ENCODE assay signal across 26 cellular contexts in the genomic region with DNA sequence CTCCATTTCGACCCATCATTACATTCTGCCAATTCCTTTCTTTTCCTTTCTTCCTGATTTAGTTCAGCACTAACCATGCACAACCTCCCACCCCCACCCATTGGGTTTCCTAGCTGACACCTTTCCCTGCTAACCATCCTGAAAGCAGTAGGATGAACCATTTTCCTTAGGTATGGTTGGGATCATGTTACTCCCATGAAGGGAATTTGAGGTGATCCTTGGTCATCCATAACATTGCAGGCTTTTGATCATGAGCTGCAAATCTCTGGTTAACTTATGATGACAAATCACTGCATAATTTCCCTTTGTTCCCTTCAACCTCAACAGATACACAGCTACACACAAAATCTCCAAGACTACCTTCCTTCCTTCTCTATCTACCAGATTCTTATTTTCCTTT.
DNase-seq lines count a peak whose midpoint lies in the region; ATAC-seq lines count a peak whose summit lies in the region.
"Had no signal": no experiment of that assay in that cellular context is flagged by ENCODE, and none has a peak within 500 bp of the region (broad histone marks: within the 10 kb centered on the region; RNA-seq: fewer than 3 reads in every experiment).

No MANE protein-coding gene starts in this region.

- intact Hi-C loops in Right ventricle myocardium superior (cut with DNase I): no loop called here

- no peak for ATAC-seq in Right ventricle myocardium superior (ENCODE audit: poor library complexity)

- peak; percentile 47 for DNase-seq in DMS53 (lab: John Stamatoyannopoulos, UW)
- DNase-seq in DMS53 treated with DMSO at 0.1 percent for 48 hours (lab: John Stamatoyannopoulos, UW; ENCODE audit: unreplicated experiment): no peak
- DNase-seq in RPMI7951 (ENCODE audit: low read depth): peak; percentile 22
- peak; percentile 42 for DNase-seq in glomerular visceral epithelial cell (ENCODE audit: extremely low spot score)
- DNase-seq in renal cortical epithelial cell (ENCODE audit: low read depth): peak; percentile 94
- DNase-seq in Right ventricle myocardium superior: no peak
- DNase-seq in NAMALWA (ENCODE audit: low spot score): no peak
- no peak for DNase-seq in occipital lobe (lab: John Stamatoyannopoulos, UW)
- DNase-seq: 8988T; activated CD4-positive, alpha-beta T cell treated with anti-CD3 and anti-CD28 coated beads for 4 hours; activated CD8-positive, alpha-beta memory T cell treated with anti-CD3 and anti-CD28 coated beads for 24 hours; activated naive CD4-positive, alpha-beta T cell; activated T-cell treated with anti-CD3 and anti-CD28 coated beads, Interleukin-2, amount 50 U/mL, for 1 hour; adrenal gland; AML-193; brain microvascular endothelial cell; DMS79 treated with DMSO at 0.1 percent for 48 hours; effector CD8-positive, alpha-beta T cell; H7; hippocampal formation; NCI-H1436; NCI-H2171; NCI-H510A treated with DMSO at 0.1 percent for 48 hours; Peyer's patch; stimulated activated CD8-positive, alpha-beta memory T cell treated with anti-CD3 and anti-CD28 coated beads, Interleukin-4, amount 100 ng/mL, for 48 hours; trophoblast cell had no signal

Comparison
In these comparisons a context has a peak if more than half of its experiments do, and no peak if none do; other contexts are left out.
1. DNase-seq: peak in DMS53 (single experiment), RPMI7951 (single experiment), glomerular visceral epithelial cell (single experiment) and renal cortical epithelial cell (single experiment); none in DMS53 treated with DMSO at 0.1 percent for 48 hours (single experiment), Right ventricle myocardium superior (single experiment), NAMALWA (single experiment) and occipital lobe (single experiment).